In the genomic region with DNA sequence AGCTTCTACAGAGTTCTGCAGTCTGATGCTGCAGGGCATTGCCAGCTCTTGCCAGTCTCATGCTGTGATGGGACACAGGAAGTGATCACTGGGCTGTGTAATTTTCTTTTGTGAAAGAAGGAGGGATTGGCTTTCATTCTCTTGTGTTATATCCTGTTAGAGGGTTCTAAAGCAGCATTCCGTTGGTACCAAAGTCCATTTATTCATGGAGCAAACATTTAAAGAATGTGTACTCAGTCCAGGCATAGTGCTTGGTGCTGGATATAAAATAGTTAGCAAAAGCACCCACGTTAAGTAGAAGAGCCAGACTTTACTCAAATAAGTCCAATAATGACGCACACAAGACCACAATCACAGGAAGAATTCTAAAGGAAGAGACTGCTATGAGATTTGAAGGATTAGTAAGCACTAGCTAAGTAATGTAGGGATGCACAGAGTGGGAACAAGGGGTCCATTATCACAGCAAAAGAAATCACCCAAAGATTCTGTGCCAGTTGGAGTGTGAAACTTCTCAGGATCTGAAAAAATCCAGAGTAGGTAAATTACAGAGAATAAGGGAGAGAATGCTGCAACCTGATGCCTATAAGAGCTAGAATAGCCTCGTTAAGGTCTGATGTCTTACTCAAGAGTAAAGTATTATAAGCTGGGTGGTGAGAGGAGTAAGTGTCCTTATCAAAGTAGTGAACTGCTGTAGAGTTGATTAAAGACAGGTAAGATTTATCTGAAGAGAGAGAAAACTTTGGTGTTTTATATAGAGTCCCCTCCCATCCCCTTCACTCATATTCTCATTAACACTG, we compare ENCODE assay signal across 11 cellular contexts.
DNase-seq lines count a peak whose midpoint lies in the region; ATAC-seq and TF ChIP-seq lines count a peak whose summit lies in the region.
"Had no signal": no experiment of that assay in that cellular context is flagged by ENCODE, and none has a peak within 500 bp of the region (broad histone marks: within the 10 kb centered on the region; RNA-seq: fewer than 3 reads in every experiment).

No MANE protein-coding gene starts in this region.

- DNase-seq in HCEC 1CT (peak; percentile 98), SJCRH30 (peak; percentile 6 to 39), fibroblast of villous mesenchyme (ENCODE audit: low read depth) (peak; percentile 89), NCI-H1092 treated with DMSO at 0.1 percent for 48 hours (lab: John Stamatoyannopoulos, UW) (no peak), cerebellum (ENCODE audit: low spot score) (no peak), vagina (ENCODE audit: extremely low spot score in 2 of 2) (no peak)
- DNase-seq: activated CD4-positive, alpha-beta T cell treated with anti-CD3 and anti-CD28 coated beads, Interleukin-2, amount 50 U/mL, for 1 hour; body of pancreas had no signal

- peak overlapping the region; percentile 48 for H3K4me2 ChIP-seq in skeletal muscle satellite cell (ENCODE audit: low read length)

- no peak for TF ChIP-seq POLR2A in vagina (IDR thresholded peaks at IDR 0.05)

- H3K4me1 ChIP-seq in SJCRH30 = peaks cover 55% of the 10 kb centered on the region
- H3K4me1 ChIP-seq in skeletal muscle satellite cell (ENCODE audit: control insufficient read depth, insufficient read depth, low read length) = peaks cover 67% of the 10 kb centered on the region
- H3K4me1 ChIP-seq in vagina = no peaks in the 10 kb centered on the region
- H3K4me1 ChIP-seq: body of pancreas had no signal

- intact Hi-C loops in vagina (cut with DNase I) = no loop called here

- H3K27ac ChIP-seq in SJCRH30 (peak overlapping the region; percentile 35), vagina (no peak overlapping the region)
- H3K27ac ChIP-seq: body of pancreas, skin epidermis had no signal

- no peak for ATAC-seq in GM18873 (IDR thresholded peaks at IDR 0.05; ENCODE audit: low FRiP score, unreplicated experiment)
- ATAC-seq: body of pancreas had no signal

- H3K9me3 ChIP-seq in SJCRH30 (replicated peaks) (no peaks in the 10 kb centered on the region), skeletal muscle satellite cell (replicated peaks; ENCODE audit: low read length) (no peaks in the 10 kb centered on the region), vagina (no peaks in the 10 kb centered on the region)
- H3K9me3 ChIP-seq: body of pancreas had no signal

- no peak overlapping the region for H3K4me3 ChIP-seq in SJCRH30
- no peak overlapping the region for H3K4me3 ChIP-seq in fibroblast of villous mesenchyme (ENCODE audit: low read depth, low read length)
- H3K4me3 ChIP-seq in skeletal muscle satellite cell (ENCODE audit: low read length) = no peak overlapping the region
- H3K4me3 ChIP-seq in vagina = no peak overlapping the region
- H3K4me3 ChIP-seq: body of pancreas, skin epidermis had no signal

- H3K36me3 ChIP-seq in SJCRH30 = no peaks in the 10 kb centered on the region
- H3K36me3 ChIP-seq in skeletal muscle satellite cell (ENCODE audit: insufficient read depth, low read length) = no peaks in the 10 kb centered on the region
- no peaks in the 10 kb centered on the region for H3K36me3 ChIP-seq in vagina

- TF ChIP-seq CTCF in fibroblast of villous mesenchyme (IDR thresholded peaks at IDR 0.05; ENCODE audit: insufficient read depth, low read depth, low read length) (no peak), vagina (IDR thresholded peaks at IDR 0.05) (no peak)

- H3K9ac ChIP-seq in skeletal muscle satellite cell (ENCODE audit: low read depth, low read length) = peak overlapping the region; percentile 87

- H3K27me3 ChIP-seq in SJCRH30 (no peaks in the 10 kb centered on the region), skeletal muscle satellite cell (ENCODE audit: control insufficient read depth, insufficient read depth, low read length) (no peaks in the 10 kb centered on the region), vagina (no peaks in the 10 kb centered on the region)
- H3K27me3 ChIP-seq: body of pancreas had no signal

Comparison
In these comparisons a context has a peak if more than half of its experiments do, and no peak if none do; other contexts are left out.
1. DNase-seq: peak in HCEC 1CT (single experiment), SJCRH30 (2 of 2) and fibroblast of villous mesenchyme (single experiment); none in NCI-H1092 treated with DMSO at 0.1 percent for 48 hours (single experiment), cerebellum (single experiment) and vagina (0 of 2).